Comparison of ENCODE assay signal across 1 cellular context in genomic region chr3:23825802-23826201, GRCh38.
TF ChIP-seq lines count a peak whose summit lies in the region.

No MANE protein-coding gene starts in this region.

TF ChIP-seq in GM23338, 12 proteins besides CTCF, POLR2A, EP300 and RAD21:
- no peak for TF ChIP-seq REST (IDR thresholded peaks at IDR 0.05; ENCODE audit: unreplicated experiment)
- TF ChIP-seq ZNF114 (CRISPR knock-in tag; IDR thresholded peaks at IDR 0.05), result no peak
- TF ChIP-seq STAT1 (IDR thresholded peaks at IDR 0.05; ENCODE audit: unreplicated experiment), result no peak
- no peak for TF ChIP-seq NANOG (IDR thresholded peaks at IDR 0.05; ENCODE audit: borderline replicate concordance)
- TF ChIP-seq EZH2phosphoT487 (IDR thresholded peaks at IDR 0.05; ENCODE audit: unreplicated experiment), result no peak
- TF ChIP-seq POLR2AphosphoS5 (IDR thresholded peaks at IDR 0.05; ENCODE audit: low read depth), result no peak
- no peak for TF ChIP-seq EZH2 (IDR thresholded peaks at IDR 0.05; ENCODE audit: low read depth, unreplicated experiment)
- TF ChIP-seq ETS1 (IDR thresholded peaks at IDR 0.05), result no peak
- TF ChIP-seq CREB1 (CRISPR knock-in tag; IDR thresholded peaks at IDR 0.05; ENCODE audit: low read depth), result no peak
- no peak for TF ChIP-seq JUNB (IDR thresholded peaks at IDR 0.05; ENCODE audit: unreplicated experiment)
- TF ChIP-seq ZNF462 (CRISPR knock-in tag; IDR thresholded peaks at IDR 0.05), result no peak
- no peak for TF ChIP-seq ZNF331 (CRISPR knock-in tag; IDR thresholded peaks at IDR 0.05; ENCODE audit: low read depth)
TF ChIP-seq in GM23338: peak in this region for 0.
